8 cellular contexts compared by ENCODE assay signal in the genomic region with DNA sequence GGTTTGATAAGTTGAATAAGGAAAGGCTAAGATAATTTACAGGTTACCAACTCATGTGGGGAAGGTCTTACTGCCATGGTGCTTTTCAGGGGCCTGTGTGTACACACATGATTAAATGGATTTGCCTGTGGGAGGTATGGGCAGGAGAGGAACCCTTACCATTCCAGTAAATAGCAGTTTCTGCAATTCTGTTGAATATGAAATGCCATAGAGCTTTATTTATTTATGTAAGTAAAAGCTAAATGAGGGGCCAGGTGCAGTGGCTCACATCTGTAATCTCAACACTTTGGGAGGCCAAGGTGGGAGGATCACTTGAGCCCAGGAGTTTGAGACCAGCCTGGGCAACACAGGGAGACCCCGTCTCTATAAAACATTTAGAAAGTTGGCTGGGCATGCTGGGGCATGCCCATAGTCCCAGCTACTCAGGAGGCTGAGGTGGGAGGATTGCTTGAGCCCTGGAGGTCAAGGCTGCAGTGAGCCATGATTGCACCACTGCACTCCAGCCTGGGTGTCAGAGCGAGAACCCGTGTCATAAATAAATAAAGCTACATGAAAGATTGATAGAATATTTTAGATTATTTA. TPM values are rescaled to one million over a fixed set of nuclear protein-coding genes. Genes with fewer than 3 reads are reported as not detected.
A peak's percentile ranks its signal among the peaks of the same experiment; 100 is the strongest.
DNase-seq lines count a peak whose midpoint lies in the region; ATAC-seq and TF ChIP-seq lines count a peak whose summit lies in the region.
"Not testable (repeated sequence)": the region's sequence is repeated elsewhere in the genome, so short reads cannot be mapped to it uniquely, and the experiment has no call there.

No MANE protein-coding gene starts in this region.

- H3K79me2 ChIP-seq in H9 (ENCODE audit: insufficient read depth, low read length); smooth muscle cell (ENCODE audit: low read depth): not testable (repeated sequence)

- not testable (repeated sequence) for H3T11ph ChIP-seq in H9 (ENCODE audit: low read length)

- not testable (repeated sequence) for H3K9me3 Mint-ChIP-seq in H9; activated CD4-positive, alpha-beta T cell treated with anti-CD3 and anti-CD28 coated beads for 36 hours (ENCODE audit: low read depth); activated naive CD4-positive, alpha-beta T cell treated with anti-CD3 and anti-CD28 coated beads, Interleukin-2, amount 50 U/mL, for 72 hours; dendritic cell treated with granulocyte-macrophage colony-stimulating factor and Interleukin-4, amounts not matched to agents 40 ng/mL and 50 ng/mL, for 4 days; naive thymus-derived CD4-positive, alpha-beta T cell

- WGBS in H9 (ENCODE audit: extremely low coverage, insufficient read length, low lambda C conversion rate), result no CpG with 5 or more reads among the region's 3 CpGs
- 93% methylated on average over 3 of the region's 3 CpGs for WGBS in right cardiac atrium
- WGBS in smooth muscle cell (ENCODE audit: low lambda C conversion rate), result 96% methylated on average over 3 of the region's 3 CpGs
- 94% methylated on average over 3 of the region's 3 CpGs for WGBS in upper lobe of left lung, 2 donors

- not testable (repeated sequence) for H3K79me1 ChIP-seq in H9 (ENCODE audit: insufficient read depth, low read depth, low read length, poor library complexity, severe bottlenecking)

- H3K14ac ChIP-seq in H9 (ENCODE audit: insufficient read depth, low read length), result not testable (repeated sequence)

- not testable (repeated sequence) for H2BK12ac ChIP-seq in H9 (ENCODE audit: insufficient read length, low read depth, low read length)

- not testable (repeated sequence) for H3K23ac ChIP-seq in H9 (ENCODE audit: insufficient read length, low read depth, low read length)

- H2AFZ ChIP-seq in H9 (ENCODE audit: low read length); smooth muscle cell (ENCODE audit: low read depth): not testable (repeated sequence)

- H3K9ac ChIP-seq in H9 (ENCODE audit: extremely low read depth, insufficient read length, low read length); smooth muscle cell (ENCODE audit: low read depth): not testable (repeated sequence)

- TF ChIP-seq POLR2A in upper lobe of left lung (IDR thresholded peaks at IDR 0.05), result not testable (repeated sequence)

- not testable (repeated sequence) for ATAC-seq in activated CD4-positive, alpha-beta T cell treated with anti-CD3 and anti-CD28 coated beads for 36 hours; activated naive CD4-positive, alpha-beta T cell treated with anti-CD3 and anti-CD28 coated beads, Interleukin-2, amount 50 U/mL, for 72 hours; right cardiac atrium; naive thymus-derived CD4-positive, alpha-beta T cell; upper lobe of left lung (ENCODE audit: low FRiP score in 2 of 2)

- intact Hi-C loops in activated CD4-positive, alpha-beta T cell treated with anti-CD3 and anti-CD28 coated beads for 36 hours (cut with DNase I, micrococcal nuclease); dendritic cell treated with granulocyte-macrophage colony-stimulating factor and Interleukin-4, amounts not matched to agents 40 ng/mL and 50 ng/mL, for 4 days (cut with micrococcal nuclease); right cardiac atrium (cut with DNase I); naive thymus-derived CD4-positive, alpha-beta T cell (cut with micrococcal nuclease): not testable (repeated sequence)

- peaks cover 11 to 17% of the 10 kb centered on the region in 2 experiments for H3K4me1 Mint-ChIP-seq in H9
- peaks cover 63% of the 10 kb centered on the region for H3K4me1 Mint-ChIP-seq in activated CD4-positive, alpha-beta T cell treated with anti-CD3 and anti-CD28 coated beads for 36 hours
- peaks cover 16% of the 10 kb centered on the region for H3K4me1 Mint-ChIP-seq in dendritic cell treated with granulocyte-macrophage colony-stimulating factor and Interleukin-4, amounts not matched to agents 40 ng/mL and 50 ng/mL, for 4 days (ENCODE audit: low read depth)
- peaks cover 18 to 68% (median 50%) of the 10 kb centered on the region in 7 donors for H3K4me1 Mint-ChIP-seq in naive thymus-derived CD4-positive, alpha-beta T cell

- H2BK120ac ChIP-seq in H9 (ENCODE audit: low read depth, low read length, poor library complexity, severe bottlenecking), result not testable (repeated sequence)

- H3K36me3 ChIP-seq in naive thymus-derived CD4-positive, alpha-beta T cell (ENCODE audit: control insufficient read depth in 2 of 3, insufficient read depth in 3 of 3, low read length in 3 of 3), result peaks cover 6 to 45% (median 16%) of the 10 kb centered on the region in 3 experiments
- not testable (repeated sequence) for H3K36me3 ChIP-seq in smooth muscle cell (ENCODE audit: low read depth)
- H3K36me3 ChIP-seq in upper lobe of left lung, result peaks cover 9 to 83% (median 44%) of the 10 kb centered on the region in 4 donors

- not testable (repeated sequence) for H3K27ac ChIP-seq in H9 (ENCODE audit: insufficient read length, low read depth, low read length)
- peak overlapping the region; percentile 93 for H3K27ac ChIP-seq in right cardiac atrium (ENCODE audit: low read length)
- peak overlapping the region; percentile 49 for H3K27ac ChIP-seq in naive thymus-derived CD4-positive, alpha-beta T cell (ENCODE audit: low read depth, low read length)
- peak overlapping the region; percentile 20 for H3K27ac ChIP-seq in smooth muscle cell (ENCODE audit: low read depth)
- peak overlapping the region; percentile 47 to 74 (median 61) for H3K27ac ChIP-seq in upper lobe of left lung

- H4K20me1 ChIP-seq in H9 (ENCODE audit: control insufficient read depth, insufficient read depth, insufficient read length); smooth muscle cell (ENCODE audit: low read depth): not testable (repeated sequence)

- not testable (repeated sequence) for H2BK20ac ChIP-seq in H9 (ENCODE audit: low read depth, low read length, poor library complexity, severe bottlenecking)

- H3K4me3 ChIP-seq in right cardiac atrium (ENCODE audit: low read length); naive thymus-derived CD4-positive, alpha-beta T cell (ENCODE audit: low read length); smooth muscle cell; upper lobe of left lung: not testable (repeated sequence)

- H3K27me3 Mint-ChIP-seq in H9 (ENCODE audit: low read depth); activated CD4-positive, alpha-beta T cell treated with anti-CD3 and anti-CD28 coated beads for 36 hours; dendritic cell treated with granulocyte-macrophage colony-stimulating factor and Interleukin-4, amounts not matched to agents 40 ng/mL and 50 ng/mL, for 4 days; naive thymus-derived CD4-positive, alpha-beta T cell: not testable (repeated sequence)

- H4K5ac ChIP-seq in H9 (ENCODE audit: insufficient read length, low read depth, low read length), result not testable (repeated sequence)

- CTCF ChIA-PET in activated CD4-positive, alpha-beta T cell treated with anti-CD3 and anti-CD28 coated beads for 36 hours (lab: Charles Lee), result interaction anchor here (0.6 to 1.0 kb wide), 2 partner anchors 9 to 27 kb away, joined by 3 to 4 read pairs; no protein-coding TSS in a partner anchor
- CTCF ChIA-PET in naive thymus-derived CD4-positive, alpha-beta T cell (lab: Charles Lee), result not testable (repeated sequence)

- H3F3A ChIP-seq in smooth muscle cell (ENCODE audit: low read depth), result not testable (repeated sequence)

- not testable (repeated sequence) for DNase-seq in H9; activated CD4-positive, alpha-beta T cell treated with anti-CD3 and anti-CD28 coated beads for 36 hours; activated naive CD4-positive, alpha-beta T cell treated with anti-CD3 and anti-CD28 coated beads, Interleukin-2, amount 50 U/mL, for 72 hours (ENCODE audit: low spot score in 2 of 2); right cardiac atrium; naive thymus-derived CD4-positive, alpha-beta T cell; smooth muscle cell (lab: John Stamatoyannopoulos, UW; ENCODE audit: unreplicated experiment); upper lobe of left lung

- peaks cover 21 to 68% (median 50%) of the 10 kb centered on the region in 3 experiments; a peak in 6 of 7 replicates for H3K36me3 Mint-ChIP-seq in H9 (ENCODE audit: insufficient read depth in 1 of 3, low read depth in 3 of 3)
- H3K36me3 Mint-ChIP-seq in activated CD4-positive, alpha-beta T cell treated with anti-CD3 and anti-CD28 coated beads for 36 hours (ENCODE audit: low read depth), result peaks cover 65% of the 10 kb centered on the region
- H3K36me3 Mint-ChIP-seq in activated naive CD4-positive, alpha-beta T cell treated with anti-CD3 and anti-CD28 coated beads, Interleukin-2, amount 50 U/mL, for 72 hours, result peaks cover 0 to 23% of the 10 kb centered on the region in 2 donors
- H3K36me3 Mint-ChIP-seq in dendritic cell treated with granulocyte-macrophage colony-stimulating factor and Interleukin-4, amounts not matched to agents 40 ng/mL and 50 ng/mL, for 4 days (ENCODE audit: low read depth), result peaks cover 90% of the 10 kb centered on the region
- H3K36me3 Mint-ChIP-seq in naive thymus-derived CD4-positive, alpha-beta T cell, result peaks cover 12 to 51% (median 29%) of the 10 kb centered on the region in 5 donors

- POLR2A ChIA-PET in activated CD4-positive, alpha-beta T cell treated with anti-CD3 and anti-CD28 coated beads for 36 hours (lab: Charles Lee), result interaction anchor here (0.6 to 1.0 kb wide), 2 partner anchors 10 to 27 kb away, joined by 3 to 4 read pairs; no protein-coding TSS in a partner anchor
- POLR2A ChIA-PET in naive thymus-derived CD4-positive, alpha-beta T cell (lab: Charles Lee), result interaction anchor here (1.0 to 1.5 kb wide), 3 partner anchors 12 to 27 kb away, joined by 3 to 11 read pairs (median 3); a partner anchor contains a TSS

- TF ChIP-seq EP300 in upper lobe of left lung (IDR thresholded peaks at IDR 0.05), result not testable (repeated sequence)

- H2AK5ac ChIP-seq in H9 (ENCODE audit: insufficient read length, low read length), result not testable (repeated sequence)

- not testable (repeated sequence) for H3K4me3 Mint-ChIP-seq in H9; activated CD4-positive, alpha-beta T cell treated with anti-CD3 and anti-CD28 coated beads for 36 hours; dendritic cell treated with granulocyte-macrophage colony-stimulating factor and Interleukin-4, amounts not matched to agents 40 ng/mL and 50 ng/mL, for 4 days; naive thymus-derived CD4-positive, alpha-beta T cell

- H3K18ac ChIP-seq in H9 (ENCODE audit: insufficient read length, low read depth, low read length), result not testable (repeated sequence)

- H4K91ac ChIP-seq in H9 (ENCODE audit: insufficient read length, low read depth, low read length), result not testable (repeated sequence)

- H4K8ac ChIP-seq in H9 (replicated peaks; ENCODE audit: insufficient read length, low read depth, low read length), result not testable (repeated sequence)

- H3K4me1 ChIP-seq in H9 (ENCODE audit: insufficient read depth, low read length); smooth muscle cell (ENCODE audit: low read depth): not testable (repeated sequence)
- H3K4me1 ChIP-seq in right cardiac atrium (ENCODE audit: control insufficient read depth, insufficient read depth, low read length) (peaks cover 14% of the 10 kb centered on the region), upper lobe of left lung (peaks cover 16 to 22% (median 19%) of the 10 kb centered on the region in 4 donors)
- H3K4me1 ChIP-seq in naive thymus-derived CD4-positive, alpha-beta T cell (ENCODE audit: control insufficient read depth in 2 of 2, insufficient read depth in 2 of 2, low read length in 2 of 2), result peaks cover 16 to 19% of the 10 kb centered on the region in 2 donors

- H3K4ac ChIP-seq in H9 (ENCODE audit: low read depth, low read length), result not testable (repeated sequence)

- not testable (repeated sequence) for H3K23me2 ChIP-seq in H9 (ENCODE audit: insufficient read length, low read depth, low read length, poor library complexity, severe bottlenecking)

- H3K9me3 ChIP-seq in H9 (ENCODE audit: control insufficient read depth, low read depth, low read length); right cardiac atrium (ENCODE audit: control insufficient read depth, low read length); naive thymus-derived CD4-positive, alpha-beta T cell (ENCODE audit: control insufficient read depth in 2 of 3, low read length in 3 of 3); smooth muscle cell (replicated peaks; ENCODE audit: low read depth); upper lobe of left lung: not testable (repeated sequence)

- peak overlapping the region in 2 of 3 experiments; percentile 10 to 40; a peak in 2 of 7 replicates for H3K27ac Mint-ChIP-seq in H9
- H3K27ac Mint-ChIP-seq in activated CD4-positive, alpha-beta T cell treated with anti-CD3 and anti-CD28 coated beads for 36 hours, result peak overlapping the region; percentile 40
- H3K27ac Mint-ChIP-seq in activated naive CD4-positive, alpha-beta T cell treated with anti-CD3 and anti-CD28 coated beads, Interleukin-2, amount 50 U/mL, for 72 hours, result peak overlapping the region; percentile 67 to 73
- H3K27ac Mint-ChIP-seq in dendritic cell treated with granulocyte-macrophage colony-stimulating factor and Interleukin-4, amounts not matched to agents 40 ng/mL and 50 ng/mL, for 4 days, result peak overlapping the region; percentile 31
- peak overlapping the region; percentile 70 to 93 (median 83) for H3K27ac Mint-ChIP-seq in naive thymus-derived CD4-positive, alpha-beta T cell

- not testable (repeated sequence) for H3K4me2 ChIP-seq in H9 (ENCODE audit: insufficient read depth, insufficient read length, low read length); smooth muscle cell

- TF ChIP-seq CTCF in H9 (conservative IDR thresholded peaks at IDR 0.05); smooth muscle cell (IDR thresholded peaks at IDR 0.05; ENCODE audit: borderline replicate concordance, insufficient read depth, poor library complexity, severe bottlenecking); upper lobe of left lung (IDR thresholded peaks at IDR 0.05): not testable (repeated sequence)

- H3K27me3 ChIP-seq in H9 (ENCODE audit: insufficient read depth, low read length); right cardiac atrium (ENCODE audit: control insufficient read depth, insufficient read depth); naive thymus-derived CD4-positive, alpha-beta T cell (ENCODE audit: control insufficient read depth in 2 of 2, insufficient read depth in 2 of 2, low read length in 2 of 2); smooth muscle cell (ENCODE audit: low read depth); upper lobe of left lung: not testable (repeated sequence)

- H2BK5ac ChIP-seq in H9 (ENCODE audit: insufficient read length, low read length), result not testable (repeated sequence)

- not testable (repeated sequence) for H3K56ac ChIP-seq in H9 (ENCODE audit: insufficient read length, low read depth, low read length)

- H2BK15ac ChIP-seq in H9 (ENCODE audit: low read depth, low read length), result not testable (repeated sequence)

RNA-seq across cellular contexts. Expression of a gene that starts 11.9 kb away (rescaled TPM):
- total RNA-seq in H9 (2021) (105 and 117 TPM in 2 replicates), right cardiac atrium (100 to 1,000 TPM in 3 of 4 donors, 10 to 100 TPM in 1; 97.7 to 115 (median 105) TPM), smooth muscle cell (127 and 129 TPM in 2 replicates), upper lobe of left lung (100 to 1,000 TPM in 3 of 6 donors, 10 to 100 TPM in 3; 49.2 to 119 (median 100) TPM)
- 100 to 1,000 TPM; 116 to 118 TPM for total RNA-seq in activated CD4-positive, alpha-beta T cell treated with anti-CD3 and anti-CD28 coated beads for 36 hours
- 10 to 100 TPM; 51.4 to 91.0 TPM for total RNA-seq in activated naive CD4-positive, alpha-beta T cell treated with anti-CD3 and anti-CD28 coated beads, Interleukin-2, amount 50 U/mL, for 72 hours
- polyA plus RNA-seq in right cardiac atrium (148 TPM), smooth muscle cell (225 and 286 TPM in 2 replicates)
- 100 to 1,000 TPM in 2 of 5 experiments, 10 to 100 TPM in 3; 66.4 to 122 (median 75.9) TPM for total RNA-seq in naive thymus-derived CD4-positive, alpha-beta T cell
- polyA plus RNA-seq in naive thymus-derived CD4-positive, alpha-beta T cell, result 10 to 100 TPM; 81.6 to 95.6 TPM

RNA-seq across cellular contexts. Expression of a gene that starts 17.2 kb away (rescaled TPM):
- total RNA-seq in H9 (2021) (0.09 and 0.20 TPM in 2 replicates), right cardiac atrium (10 to 100 TPM in 2 of 4 donors, 1 to 10 TPM in 2; 5.1 to 10.4 (median 10.0) TPM), smooth muscle cell (0.13 and 1.3 TPM in 2 replicates), upper lobe of left lung (10 to 100 TPM; 10.3 to 28.3 (median 20.0) TPM)
- 100 to 1,000 TPM; 163 to 180 TPM for total RNA-seq in activated CD4-positive, alpha-beta T cell treated with anti-CD3 and anti-CD28 coated beads for 36 hours
- total RNA-seq in activated naive CD4-positive, alpha-beta T cell treated with anti-CD3 and anti-CD28 coated beads, Interleukin-2, amount 50 U/mL, for 72 hours, result 100 to 1,000 TPM; 122 to 143 TPM
- polyA plus RNA-seq in right cardiac atrium (5.0 TPM), smooth muscle cell (1.2 and 1.3 TPM in 2 replicates)
- total RNA-seq in naive thymus-derived CD4-positive, alpha-beta T cell, result 10 to 100 TPM; 25.8 to 67.0 (median 31.1) TPM
- polyA plus RNA-seq in naive thymus-derived CD4-positive, alpha-beta T cell, result 10 to 100 TPM; 13.4 to 27.3 TPM

Comparison
In these comparisons a context has a peak if more than half of its experiments do, and no peak if none do; other contexts are left out.
1. H3K27ac Mint-ChIP-seq: peak in every context shown above with its lines; median percentile 83 in naive thymus-derived CD4-positive, alpha-beta T cell; 70 in activated naive CD4-positive, alpha-beta T cell treated with anti-CD3 and anti-CD28 coated beads, Interleukin-2, amount 50 U/mL, for 72 hours; 40 in activated CD4-positive, alpha-beta T cell treated with anti-CD3 and anti-CD28 coated beads for 36 hours; 31 in dendritic cell treated with granulocyte-macrophage colony-stimulating factor and Interleukin-4, amounts not matched to agents 40 ng/mL and 50 ng/mL, for 4 days; 25 in H9.